In genomic region chr3:141000027-141000663, GRCh38 we compare ENCODE assay signal across 8 cellular contexts. TPM values are rescaled to one million over a fixed set of nuclear protein-coding genes. Genes with fewer than 3 reads are reported as not detected.
DNase-seq lines count a peak whose midpoint lies in the region; ATAC-seq, FAIRE-seq and TF ChIP-seq lines count a peak whose summit lies in the region.

No MANE protein-coding gene starts in this region.

- H3K4me1 ChIP-seq in endothelial cell of umbilical vein (ENCODE audit: control insufficient read depth, extremely low read depth, insufficient read depth, low read length) (no peaks in the 10 kb centered on the region), thoracic aorta (ENCODE audit: control insufficient read depth in 1 of 2, low read depth in 2 of 2) (no peaks in the 10 kb centered on the region)

- peak; percentile 66 for FAIRE-seq in endothelial cell of umbilical vein (lab: Jason Lieb, UNC)

- H3K9ac ChIP-seq in endothelial cell of umbilical vein (replicated peaks; ENCODE audit: extremely low read depth, insufficient read depth, low read length): no peak overlapping the region

- peaks cover 0 to 3% of the 10 kb centered on the region in 2 experiments for H3K27me3 ChIP-seq in endothelial cell of umbilical vein (ENCODE audit: control insufficient read depth in 2 of 2, insufficient read depth in 2 of 2, low read length in 2 of 2)
- H3K27me3 ChIP-seq in thoracic aorta (replicated peaks; ENCODE audit: insufficient read depth): no peaks in the 10 kb centered on the region

- no peak overlapping the region for H3K4me3 ChIP-seq in endothelial cell of umbilical vein (replicated peaks in 1 of 3; ENCODE audit: insufficient read depth in 1 of 3, low read depth in 1 of 3, low read length in 3 of 3)
- H3K4me3 ChIP-seq in thoracic aorta: no peak overlapping the region

- CTCF ChIA-PET in endothelial cell of umbilical vein (lab: Charles Lee): interaction anchor here (0.6 to 4.0 kb wide), 23 partner anchors 8 to 309 kb away, joined by 3 to 52 read pairs (median 3); no protein-coding TSS in a partner anchor

- no peaks in the 10 kb centered on the region for H4K20me1 ChIP-seq in endothelial cell of umbilical vein (replicated peaks; ENCODE audit: control insufficient read depth, extremely low read depth, insufficient read depth, low read length)

- TF ChIP-seq POLR2A in endothelial cell of umbilical vein (IDR thresholded peaks at IDR 0.05; ENCODE audit: low read depth, low read length): no peak

- no TSS peak for BruUV-seq in endothelial cell of umbilical vein (replicated peaks; lab: Mats Ljungman, UMichigan)

- H3K9me3 ChIP-seq in endothelial cell of umbilical vein (replicated peaks; ENCODE audit: control insufficient read depth, insufficient read depth, low read length) (no peaks in the 10 kb centered on the region), thoracic aorta (no peaks in the 10 kb centered on the region)

- no peaks in the 10 kb centered on the region for H3K9me1 ChIP-seq in endothelial cell of umbilical vein (replicated peaks; ENCODE audit: control insufficient read depth, extremely low read depth, insufficient read depth, low read length)

- no peaks in the 10 kb centered on the region for H3K79me2 ChIP-seq in endothelial cell of umbilical vein (ENCODE audit: control insufficient read depth, insufficient read depth, low read length)

- dilution Hi-C loops in endothelial cell of umbilical vein (cut with MboI; ENCODE audit: extremely low pct_ligation_motif_present, low sequenced_read_pairs): no loop called here

- TF ChIP-seq CTCF in endothelial cell of umbilical vein (IDR thresholded peaks at IDR 0.05; ENCODE audit: extremely low read depth in 1 of 2, insufficient read depth in 1 of 2, low read depth in 1 of 2, low read length in 2 of 2) (peak; percentile 47 to 68), thoracic aorta (IDR thresholded peaks at IDR 0.05) (peak; percentile 65)

- H3K27ac ChIP-seq in endothelial cell of umbilical vein (ENCODE audit: insufficient read depth, low read depth, low read length) (no peak overlapping the region), thoracic aorta (no peak overlapping the region)

- no peak overlapping the region for H2AFZ ChIP-seq in endothelial cell of umbilical vein (ENCODE audit: low read depth, low read length)

- peak; percentile 30 for DNase-seq in NCI-H345 (lab: John Stamatoyannopoulos, UW)
- DNase-seq in NCI-H345 treated with DMSO at 0.1 percent for 48 hours (lab: John Stamatoyannopoulos, UW; ENCODE audit: unreplicated experiment): no peak
- peak; percentile 52 for DNase-seq in NCI-H2171 (lab: John Stamatoyannopoulos, UW)
- peak; percentile 11 to 19 for DNase-seq in activated CD4-positive, alpha-beta T cell treated with anti-CD3 and anti-CD28 coated beads, Interleukin-2, amount 50 U/mL, for 4 hours
- peak; percentile 51 for DNase-seq in endothelial cell of umbilical vein (ENCODE audit: low read depth, low spot score)
- DNase-seq in midbrain (lab: John Stamatoyannopoulos, UW): peak; percentile 77
- DNase-seq in thoracic aorta (ENCODE audit: low spot score): peak; percentile 13

- peak; percentile 53 for ATAC-seq in HG02763 (IDR thresholded peaks at IDR 0.05; ENCODE audit: unreplicated experiment)
- ATAC-seq in thoracic aorta (ENCODE audit: insufficient number of reproducible peaks, low FRiP score, low read depth): peak; percentile 55

- POLR2A ChIA-PET in endothelial cell of umbilical vein (lab: Charles Lee): no interaction called here

- intact Hi-C loops in endothelial cell of umbilical vein (cut with micrococcal nuclease): loop anchor here (1.0 to 10.0 kb wide), 4 partner anchors 105 to 455 kb away; no protein-coding TSS in a partner anchor

- H3K36me3 ChIP-seq in endothelial cell of umbilical vein (ENCODE audit: control insufficient read depth in 2 of 2, extremely low read depth in 1 of 2, insufficient read depth in 2 of 2, low read length in 2 of 2) (no peaks in the 10 kb centered on the region), thoracic aorta (no peaks in the 10 kb centered on the region)

- H3K4me2 ChIP-seq in endothelial cell of umbilical vein (ENCODE audit: insufficient read depth, low read length): no peak overlapping the region

TF ChIP-seq in endothelial cell of umbilical vein, 7 proteins besides CTCF, POLR2A, EP300 and RAD21:
- no peak for TF ChIP-seq GATA2 (IDR thresholded peaks at IDR 0.05; ENCODE audit: insufficient read depth, insufficient read length, low read depth, low read length)
- TF ChIP-seq POLR2AphosphoS5 (IDR thresholded peaks at IDR 0.05; ENCODE audit: insufficient read depth, low read depth, low read length): no peak
- no peak for TF ChIP-seq JUN (IDR thresholded peaks at IDR 0.05; ENCODE audit: borderline replicate concordance, insufficient read depth, insufficient read length, low read depth)
- TF ChIP-seq MYC (IDR thresholded peaks at IDR 0.05; ENCODE audit: low read depth, low read length): no peak
- no peak for TF ChIP-seq FOS (IDR thresholded peaks at IDR 0.05; ENCODE audit: borderline replicate concordance, insufficient read depth, low read length)
- no peak for TF ChIP-seq MAX (IDR thresholded peaks at IDR 0.05; ENCODE audit: insufficient read depth, insufficient read length)
- no peak for TF ChIP-seq EZH2 (IDR thresholded peaks at IDR 0.05; ENCODE audit: borderline replicate concordance, low read depth, low read length, severe bottlenecking)

RNA-seq across cellular contexts. Expression of gene SPSB4, which starts 51.0 kb away (rescaled TPM):
- total RNA-seq in endothelial cell of umbilical vein (0.14 and 0.22 TPM in 2 replicates), thoracic aorta (1 to 10 TPM in 1 of 2 donors, under 1 TPM in 1; 0.41 to 1.1 TPM)
- polyA plus RNA-seq in endothelial cell of umbilical vein: 0.06 TPM in 1 of 2 replicates, not detected in the other
- 0.06 TPM in 1 of 2 replicates, not detected in the other for polyA plus RNA-seq in endothelial cell of umbilical vein (2011; cell fraction: cytosol; rRNA removed)
- 0.16 TPM in 1 of 2 replicates, not detected in the other for polyA plus RNA-seq in endothelial cell of umbilical vein (2011; cell fraction: nucleus; rRNA removed)
- not detected in 2 replicates for polyA plus RNA-seq in endothelial cell of umbilical vein (2012)
- polyA minus RNA-seq in endothelial cell of umbilical vein: not detected in 2 replicates
- not detected for polyA minus RNA-seq in endothelial cell of umbilical vein (2011; cell fraction: cytosol; rRNA and poly(A)+ RNA removed)
- polyA minus RNA-seq in endothelial cell of umbilical vein (2011; cell fraction: nucleus; rRNA and poly(A)+ RNA removed): not detected in 2 replicates

RNA-seq across cellular contexts. Expression of gene SLC25A36, which starts 58.5 kb away (rescaled TPM):
- total RNA-seq in endothelial cell of umbilical vein: 37.4 and 38.8 TPM in 2 replicates
- 12.5 and 17.7 TPM in 2 replicates for polyA plus RNA-seq in endothelial cell of umbilical vein
- polyA plus RNA-seq in endothelial cell of umbilical vein (2011; cell fraction: cytosol; rRNA removed): 9.9 and 12.0 TPM in 2 replicates
- 81.9 and 97.1 TPM in 2 replicates for polyA plus RNA-seq in endothelial cell of umbilical vein (2011; cell fraction: nucleus; rRNA removed)
- 24.9 and 27.2 TPM in 2 replicates for polyA plus RNA-seq in endothelial cell of umbilical vein (2012)
- 43.6 and 50.9 TPM in 2 replicates for polyA minus RNA-seq in endothelial cell of umbilical vein
- polyA minus RNA-seq in endothelial cell of umbilical vein (2011; cell fraction: cytosol; rRNA and poly(A)+ RNA removed): 37.4 TPM
- polyA minus RNA-seq in endothelial cell of umbilical vein (2011; cell fraction: nucleus; rRNA and poly(A)+ RNA removed): 62.1 and 84.2 TPM in 2 replicates
- total RNA-seq in thoracic aorta: 100 to 1,000 TPM in 1 of 2 donors, 10 to 100 TPM in 1; 56.7 to 149 TPM
